ENCODE assay signal across 18 cellular contexts in genomic region chr2:109341363-109341762, GRCh38.
DNase-seq lines count a peak whose midpoint lies in the region; ATAC-seq, FAIRE-seq and TF ChIP-seq lines count a peak whose summit lies in the region.
"Had no signal": no experiment of that assay in that cellular context is flagged by ENCODE, and none has a peak within 500 bp of the region (broad histone marks: within the 10 kb centered on the region; RNA-seq: fewer than 3 reads in every experiment).

No MANE protein-coding gene starts in this region.

- in situ Hi-C loops in GM13977 (cut with MboI; ENCODE audit: low pct_unique_long_range_greater_than_20kb, low sequenced_read_pairs, unreplicated experiment) = no loop called here

- intact Hi-C loops in PC-3 (cut with micrococcal nuclease) = no loop called here

- no peak for DNase-seq in activated naive CD4-positive, alpha-beta T cell treated with anti-CD3 and anti-CD28 coated beads, Interleukin-2, amount 50 U/mL, for 72 hours (ENCODE audit: low spot score in 2 of 2)
- DNase-seq in activated naive CD4-positive, alpha-beta T cell treated with anti-CD3 and anti-CD28 coated beads, Interleukin-2, amount 50 U/mL, for 16 hours = no peak
- DNase-seq in PC-3 = peak; percentile 76
- peak; percentile 73 for DNase-seq in bronchial epithelial cell (ENCODE audit: low read depth)
- DNase-seq in progenitor cell of endocrine pancreas (ENCODE audit: low spot score, unreplicated experiment) = no peak
- DNase-seq in activated CD8-positive, alpha-beta T cell treated with anti-CD3 and anti-CD28 coated beads, Interleukin-2, amount 10 ng/mL, durations not matched to agents 7 days and 5 days = no peak
- DNase-seq in GM13977 (ENCODE audit: low spot score) = no peak
- no peak for DNase-seq in NCI-H345 treated with DMSO at 0.1 percent for 48 hours (lab: John Stamatoyannopoulos, UW; ENCODE audit: unreplicated experiment)
- DNase-seq: Caco-2, HCEC 1CT, NCI-H1092 treated with DMSO at 0.1 percent for 48 hours, NCI-H187, NCI-H446 treated with DMSO at 0.1 percent for 48 hours, NCI-H748 treated with DMSO at 0.1 percent for 48 hours, Peyer's patch, SIG-M5 had no signal

- TF ChIP-seq CTCF in PC-3 (conservative IDR thresholded peaks at IDR 0.05; ENCODE audit: low read depth, low read length) (no peak), bronchial epithelial cell (IDR thresholded peaks at IDR 0.05; ENCODE audit: insufficient read depth, low read length, severe bottlenecking) (no peak), progenitor cell of endocrine pancreas (IDR thresholded peaks at IDR 0.05; ENCODE audit: unreplicated experiment) (no peak), GM13977 (IDR thresholded peaks at IDR 0.05; ENCODE audit: extremely low read depth, insufficient read depth, missing control alignments) (no peak)

- no peak overlapping the region; the same call in 1 of the 2 replicates for H3K9ac ChIP-seq in PC-3 (ENCODE audit: low read length)

- H4K20me1 ChIP-seq in PC-3 (ENCODE audit: low read length) = no peaks in the 10 kb centered on the region

- peaks cover 4% of the 10 kb centered on the region for H3F3A ChIP-seq in PC-3 (ENCODE audit: low read length, unreplicated experiment)

- no peaks in the 10 kb centered on the region for H3K36me3 Mint-ChIP-seq in activated naive CD4-positive, alpha-beta T cell treated with anti-CD3 and anti-CD28 coated beads, Interleukin-2, amount 50 U/mL, for 72 hours
- H3K36me3 Mint-ChIP-seq in progenitor cell of endocrine pancreas (ENCODE audit: insufficient read depth) = no peaks in the 10 kb centered on the region
- H3K36me3 Mint-ChIP-seq in activated CD8-positive, alpha-beta T cell treated with anti-CD3 and anti-CD28 coated beads, Interleukin-2, amount 10 ng/mL, durations not matched to agents 7 days and 5 days (ENCODE audit: low read depth) = no peaks in the 10 kb centered on the region
- H3K36me3 Mint-ChIP-seq: CD14-positive monocyte had no signal

- no TSS peak for BruUV-seq in PC-3 (replicated peaks; lab: Mats Ljungman, UMichigan)

- H3K4me1 Mint-ChIP-seq in progenitor cell of endocrine pancreas (ENCODE audit: low read depth) = peaks cover 1% of the 10 kb centered on the region
- H3K4me1 Mint-ChIP-seq in activated CD8-positive, alpha-beta T cell treated with anti-CD3 and anti-CD28 coated beads, Interleukin-2, amount 10 ng/mL, durations not matched to agents 7 days and 5 days (ENCODE audit: low read depth) = peaks cover 22% of the 10 kb centered on the region
- H3K4me1 Mint-ChIP-seq: CD14-positive monocyte had no signal

- POLR2A ChIA-PET in PC-3 (lab: Charles Lee; ENCODE audit: unreplicated experiment) = interaction anchor here (0.6 kb wide), 1 partner anchor 9 kb away, joined by 7 read pairs; no protein-coding TSS in a partner anchor
- POLR2A ChIA-PET in activated CD8-positive, alpha-beta T cell treated with anti-CD3 and anti-CD28 coated beads, Interleukin-2, amount 10 ng/mL, durations not matched to agents 7 days and 5 days (lab: Charles Lee) = no interaction called here

- no peaks in the 10 kb centered on the region for H3K9me3 ChIP-seq in PC-3 (ENCODE audit: low read length)
- H3K9me3 ChIP-seq: Caco-2, Peyer's patch had no signal

- no peaks in the 10 kb centered on the region for H3K27me3 ChIP-seq in PC-3 (ENCODE audit: low read length)
- H3K27me3 ChIP-seq in bronchial epithelial cell (ENCODE audit: control insufficient read depth, insufficient read depth, low read length) = peaks cover 5% of the 10 kb centered on the region
- H3K27me3 ChIP-seq: Peyer's patch had no signal

- H3K4me3 ChIP-seq in PC-3 (ENCODE audit: low read length) (no peak overlapping the region), bronchial epithelial cell (ENCODE audit: low read depth, low read length) (no peak overlapping the region)
- H3K4me3 ChIP-seq: Peyer's patch had no signal

- peaks cover 49% of the 10 kb centered on the region for H3K4me1 ChIP-seq in PC-3 (ENCODE audit: insufficient read depth, low read length)
- H3K4me1 ChIP-seq: Caco-2, Peyer's patch had no signal

- H3K4me2 ChIP-seq in PC-3 (ENCODE audit: low read length) = peak overlapping the region; percentile 52

- no peaks in the 10 kb centered on the region for H3K9me2 ChIP-seq in PC-3 (replicated peaks; ENCODE audit: low read length)

- CTCF ChIA-PET in PC-3 (lab: Charles Lee) = interaction anchor here (1.0 kb wide), 1 partner anchor 19 kb away, joined by 3 read pairs; no protein-coding TSS in a partner anchor
- CTCF ChIA-PET in activated CD8-positive, alpha-beta T cell treated with anti-CD3 and anti-CD28 coated beads, Interleukin-2, amount 10 ng/mL, durations not matched to agents 7 days and 5 days (lab: Charles Lee) = no interaction called here

- peak; percentile 36 to 82 for ATAC-seq in activated naive CD4-positive, alpha-beta T cell treated with anti-CD3 and anti-CD28 coated beads, Interleukin-2, amount 50 U/mL, for 72 hours
- peak; percentile 69 for ATAC-seq in PC-3
- no peak for ATAC-seq in activated CD8-positive, alpha-beta T cell treated with anti-CD3 and anti-CD28 coated beads, Interleukin-2, amount 10 ng/mL, durations not matched to agents 7 days and 5 days

- peaks cover 64% of the 10 kb centered on the region for H3K79me2 ChIP-seq in PC-3 (ENCODE audit: low read length)

- H3K4me3 Mint-ChIP-seq in progenitor cell of endocrine pancreas (ENCODE audit: low read depth) = no peak overlapping the region
- no peak overlapping the region for H3K4me3 Mint-ChIP-seq in activated CD8-positive, alpha-beta T cell treated with anti-CD3 and anti-CD28 coated beads, Interleukin-2, amount 10 ng/mL, durations not matched to agents 7 days and 5 days
- H3K4me3 Mint-ChIP-seq: CD14-positive monocyte had no signal

- no peak for FAIRE-seq in bronchial epithelial cell (lab: Jason Lieb, UNC)
- FAIRE-seq: HTR-8/SVneo had no signal

- no peaks in the 10 kb centered on the region for H3K9me3 Mint-ChIP-seq in activated naive CD4-positive, alpha-beta T cell treated with anti-CD3 and anti-CD28 coated beads, Interleukin-2, amount 50 U/mL, for 72 hours
- no peaks in the 10 kb centered on the region for H3K9me3 Mint-ChIP-seq in progenitor cell of endocrine pancreas (ENCODE audit: low read depth)
- no peaks in the 10 kb centered on the region for H3K9me3 Mint-ChIP-seq in activated CD8-positive, alpha-beta T cell treated with anti-CD3 and anti-CD28 coated beads, Interleukin-2, amount 10 ng/mL, durations not matched to agents 7 days and 5 days (ENCODE audit: insufficient read depth)

- no peaks in the 10 kb centered on the region for H3K36me3 ChIP-seq in PC-3 (ENCODE audit: low read depth, low read length)
- no peaks in the 10 kb centered on the region for H3K36me3 ChIP-seq in bronchial epithelial cell (ENCODE audit: control insufficient read depth, insufficient read depth, low read length)
- H3K36me3 ChIP-seq: Peyer's patch had no signal

- no peak overlapping the region for H2AFZ ChIP-seq in PC-3 (ENCODE audit: low read length)

- peaks cover 6% of the 10 kb centered on the region for H3K27me3 Mint-ChIP-seq in progenitor cell of endocrine pancreas
- peaks cover 2% of the 10 kb centered on the region for H3K27me3 Mint-ChIP-seq in activated CD8-positive, alpha-beta T cell treated with anti-CD3 and anti-CD28 coated beads, Interleukin-2, amount 10 ng/mL, durations not matched to agents 7 days and 5 days (ENCODE audit: low read depth)

- no peak overlapping the region for H3K27ac Mint-ChIP-seq in activated naive CD4-positive, alpha-beta T cell treated with anti-CD3 and anti-CD28 coated beads, Interleukin-2, amount 50 U/mL, for 72 hours
- no peak overlapping the region for H3K27ac Mint-ChIP-seq in progenitor cell of endocrine pancreas
- no peak overlapping the region for H3K27ac Mint-ChIP-seq in activated CD8-positive, alpha-beta T cell treated with anti-CD3 and anti-CD28 coated beads, Interleukin-2, amount 10 ng/mL, durations not matched to agents 7 days and 5 days
- H3K27ac Mint-ChIP-seq: CD14-positive monocyte had no signal

- H3K27ac ChIP-seq in PC-3 (ENCODE audit: low read length) = peak overlapping the region; percentile 95
- H3K27ac ChIP-seq: Peyer's patch had no signal

Comparison
In these comparisons a context has a peak if more than half of its experiments do, and no peak if none do; other contexts are left out.
1. DNase-seq: peak in PC-3 (single experiment) and bronchial epithelial cell (single experiment); none in activated naive CD4-positive, alpha-beta T cell treated with anti-CD3 and anti-CD28 coated beads, Interleukin-2, amount 50 U/mL, for 72 hours (0 of 2), activated naive CD4-positive, alpha-beta T cell treated with anti-CD3 and anti-CD28 coated beads, Interleukin-2, amount 50 U/mL, for 16 hours (single experiment), progenitor cell of endocrine pancreas (single experiment), activated CD8-positive, alpha-beta T cell treated with anti-CD3 and anti-CD28 coated beads, Interleukin-2, amount 10 ng/mL, durations not matched to agents 7 days and 5 days (single experiment), GM13977 (single experiment) and NCI-H345 treated with DMSO at 0.1 percent for 48 hours (single experiment).